8 cellular contexts compared by ENCODE assay signal in the genomic region with DNA sequence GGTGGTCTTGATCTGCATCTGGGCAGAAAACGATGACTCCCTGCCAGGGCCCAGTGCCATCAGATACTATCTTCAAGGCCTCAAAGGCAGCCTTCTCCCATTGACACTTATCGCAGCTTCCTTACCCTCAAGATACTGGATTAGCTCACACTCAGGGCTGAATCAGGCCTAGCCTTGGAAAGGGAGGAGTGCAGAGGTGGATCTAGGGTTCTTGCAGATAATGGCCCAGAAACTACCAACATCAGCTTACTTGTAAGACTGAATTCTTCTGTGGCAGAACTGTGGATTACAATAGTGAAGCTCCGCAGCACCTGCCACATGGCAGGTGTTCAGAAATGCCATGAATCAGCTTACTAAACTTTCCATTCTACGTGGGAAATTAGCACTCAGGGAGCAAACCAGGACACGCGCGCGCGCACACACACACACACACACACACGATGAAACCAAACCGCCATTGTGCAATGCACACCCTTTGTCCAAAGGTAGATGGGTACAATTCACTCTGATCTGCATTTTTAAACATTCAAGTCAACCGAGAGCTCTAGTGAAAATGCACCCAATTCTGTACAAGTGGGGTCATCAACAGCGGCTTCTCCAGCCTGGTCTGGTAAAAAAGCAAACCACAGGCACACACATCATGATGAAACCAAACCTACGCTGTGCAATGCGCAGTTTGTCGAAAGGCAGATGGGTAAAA. TPM values are rescaled to one million over a fixed set of nuclear protein-coding genes. Genes with fewer than 3 reads are reported as not detected.
DNase-seq lines count a peak whose midpoint lies in the region; ATAC-seq and TF ChIP-seq lines count a peak whose summit lies in the region.

No MANE protein-coding gene starts in this region.

- intact Hi-C loops in breast epithelium (cut with DNase I; ENCODE audit: low total_unique reads) = no loop called here

- peak in 1 of 2 donors; percentile 20 for TF ChIP-seq RAD21 in liver (IDR thresholded peaks at IDR 0.05)

- H3K36me3 ChIP-seq in breast epithelium = no peaks in the 10 kb centered on the region
- H3K36me3 ChIP-seq in liver (ENCODE audit: control insufficient read depth in 4 of 4, insufficient read depth in 3 of 4, low read depth in 1 of 4, low read length in 3 of 4) = peaks cover 0 to 15% (median 7%) of the 10 kb centered on the region in 4 donors

- TF ChIP-seq CTCF in breast epithelium (IDR thresholded peaks at IDR 0.05) (no peak), liver (IDR thresholded peaks at IDR 0.05; ENCODE audit: low read depth, low read length, missing input control) (no peak), type B pancreatic cell (conservative IDR thresholded peaks at IDR 0.05) (no peak)

- DNase-seq in DMS 273 (lab: John Stamatoyannopoulos, UW; ENCODE audit: unreplicated experiment) (peak; percentile 39), DMS 273 treated with DMSO at 0.1 percent for 48 hours (lab: John Stamatoyannopoulos, UW) (no peak), NCI-H2227 (lab: John Stamatoyannopoulos, UW; ENCODE audit: unreplicated experiment) (peak; percentile 68), breast epithelium (ENCODE audit: low spot score in 2 of 2) (no peak), type B pancreatic cell (ENCODE audit: extremely low spot score, unreplicated experiment) (no peak)
- DNase-seq in activated effector memory CD4-positive, alpha-beta T cell treated with anti-CD3 and anti-CD28 coated beads, Interleukin-2, amount 50 U/mL, for 16 hours = no peak

- H3K4me1 Mint-ChIP-seq in type B pancreatic cell (ENCODE audit: unreplicated experiment) = peaks cover 33% of the 10 kb centered on the region

- peak overlapping the region; percentile 90 for H3K27ac Mint-ChIP-seq in type B pancreatic cell

- H3K4me3 Mint-ChIP-seq in type B pancreatic cell = peak overlapping the region; percentile 99

- H3K4me1 ChIP-seq in breast epithelium (no peaks in the 10 kb centered on the region), liver (ENCODE audit: control insufficient read depth in 4 of 4, insufficient read depth in 4 of 4, low read length in 3 of 4) (peaks cover 0 to 20% (median 7%) of the 10 kb centered on the region in 4 donors)

- TF ChIP-seq POLR2A in breast epithelium (IDR thresholded peaks at IDR 0.05) = no peak

- no peak for ATAC-seq in HG03378 (IDR thresholded peaks at IDR 0.05; ENCODE audit: unreplicated experiment)

- H3K27me3 Mint-ChIP-seq in type B pancreatic cell = no peaks in the 10 kb centered on the region

- 32% methylated on average over 16 of the region's 16 CpGs for WGBS in liver

- H3K4me3 ChIP-seq in breast epithelium = peak overlapping the region; percentile 80 to 94 (median 90)
- H3K4me3 ChIP-seq in liver (ENCODE audit: low read depth in 1 of 3, low read length in 3 of 3) = peak overlapping the region; percentile 51 to 77 (median 72)

- H3K36me3 Mint-ChIP-seq in type B pancreatic cell = peaks cover 6% of the 10 kb centered on the region

- no peak overlapping the region for H3K9ac ChIP-seq in liver (ENCODE audit: low read depth in 1 of 2, low read length in 2 of 2)

- H3K9me3 ChIP-seq in breast epithelium (no peaks in the 10 kb centered on the region), liver (ENCODE audit: control insufficient read depth in 4 of 4, low read length in 3 of 4) (no peaks in the 10 kb centered on the region)

- H3K27me3 ChIP-seq in breast epithelium = no peaks in the 10 kb centered on the region
- no peaks in the 10 kb centered on the region for H3K27me3 ChIP-seq in liver (ENCODE audit: control insufficient read depth in 4 of 4, insufficient read depth in 4 of 4, low read length in 3 of 4)

- H3K27ac ChIP-seq in breast epithelium (peak overlapping the region in 1 of 2 donors; percentile 89), liver (ENCODE audit: low read depth in 1 of 2, low read length in 2 of 2) (peak overlapping the region; percentile 82 to 85)

- H3K9me3 Mint-ChIP-seq in type B pancreatic cell = no peaks in the 10 kb centered on the region

TF ChIP-seq in liver, 16 proteins besides CTCF, POLR2A, EP300 and RAD21:
- peak; percentile 72 to 75 for TF ChIP-seq HNF4A (conservative IDR thresholded peaks at IDR 0.05)
- no peak for TF ChIP-seq HNF4G (IDR thresholded peaks at IDR 0.05)
- no peak for TF ChIP-seq FOXA1 (IDR thresholded peaks at IDR 0.05)
- TF ChIP-seq, protein P1, sequence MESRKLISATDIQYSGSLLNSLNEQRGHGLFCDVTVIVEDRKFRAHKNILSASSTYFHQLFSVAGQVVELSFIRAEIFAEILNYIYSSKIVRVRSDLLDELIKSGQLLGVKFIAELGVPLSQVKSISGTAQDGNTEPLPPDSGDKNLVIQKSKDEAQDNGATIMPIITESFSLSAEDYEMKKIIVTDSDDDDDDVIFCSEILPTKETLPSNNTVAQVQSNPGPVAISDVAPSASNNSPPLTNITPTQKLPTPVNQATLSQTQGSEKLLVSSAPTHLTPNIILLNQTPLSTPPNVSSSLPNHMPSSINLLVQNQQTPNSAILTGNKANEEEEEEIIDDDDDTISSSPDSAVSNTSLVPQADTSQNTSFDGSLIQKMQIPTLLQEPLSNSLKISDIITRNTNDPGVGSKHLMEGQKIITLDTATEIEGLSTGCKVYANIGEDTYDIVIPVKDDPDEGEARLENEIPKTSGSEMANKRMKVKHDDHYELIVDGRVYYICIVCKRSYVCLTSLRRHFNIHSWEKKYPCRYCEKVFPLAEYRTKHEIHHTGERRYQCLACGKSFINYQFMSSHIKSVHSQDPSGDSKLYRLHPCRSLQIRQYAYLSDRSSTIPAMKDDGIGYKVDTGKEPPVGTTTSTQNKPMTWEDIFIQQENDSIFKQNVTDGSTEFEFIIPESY (IDR thresholded peaks at IDR 0.05) = no peak
- TF ChIP-seq, protein P2, sequence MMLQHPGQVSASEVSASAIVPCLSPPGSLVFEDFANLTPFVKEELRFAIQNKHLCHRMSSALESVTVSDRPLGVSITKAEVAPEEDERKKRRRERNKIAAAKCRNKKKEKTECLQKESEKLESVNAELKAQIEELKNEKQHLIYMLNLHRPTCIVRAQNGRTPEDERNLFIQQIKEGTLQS (IDR thresholded peaks at IDR 0.05) = no peak
- TF ChIP-seq TAF1 (conservative IDR thresholded peaks at IDR 0.05) = peak; percentile 40
- TF ChIP-seq, protein P3, sequence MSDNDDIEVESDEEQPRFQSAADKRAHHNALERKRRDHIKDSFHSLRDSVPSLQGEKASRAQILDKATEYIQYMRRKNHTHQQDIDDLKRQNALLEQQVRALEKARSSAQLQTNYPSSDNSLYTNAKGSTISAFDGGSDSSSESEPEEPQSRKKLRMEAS (IDR thresholded peaks at IDR 0.05) = peak; percentile 67
- TF ChIP-seq FOXA2 (IDR thresholded peaks at IDR 0.05) = no peak
- no peak for TF ChIP-seq GABPA (IDR thresholded peaks at IDR 0.05 in 1 of 2, conservative IDR thresholded peaks at IDR 0.05 in 1 of 2)
- TF ChIP-seq RXRA (IDR thresholded peaks at IDR 0.05) = peak; percentile 93 to 96
- TF ChIP-seq SP1 (IDR thresholded peaks at IDR 0.05) = peak; percentile 78
- peak in 1 of 2 donors; percentile 52 for TF ChIP-seq JUND (IDR thresholded peaks at IDR 0.05)
- TF ChIP-seq YY1 (IDR thresholded peaks at IDR 0.05) = peak; percentile 82
- TF ChIP-seq, protein P4, sequence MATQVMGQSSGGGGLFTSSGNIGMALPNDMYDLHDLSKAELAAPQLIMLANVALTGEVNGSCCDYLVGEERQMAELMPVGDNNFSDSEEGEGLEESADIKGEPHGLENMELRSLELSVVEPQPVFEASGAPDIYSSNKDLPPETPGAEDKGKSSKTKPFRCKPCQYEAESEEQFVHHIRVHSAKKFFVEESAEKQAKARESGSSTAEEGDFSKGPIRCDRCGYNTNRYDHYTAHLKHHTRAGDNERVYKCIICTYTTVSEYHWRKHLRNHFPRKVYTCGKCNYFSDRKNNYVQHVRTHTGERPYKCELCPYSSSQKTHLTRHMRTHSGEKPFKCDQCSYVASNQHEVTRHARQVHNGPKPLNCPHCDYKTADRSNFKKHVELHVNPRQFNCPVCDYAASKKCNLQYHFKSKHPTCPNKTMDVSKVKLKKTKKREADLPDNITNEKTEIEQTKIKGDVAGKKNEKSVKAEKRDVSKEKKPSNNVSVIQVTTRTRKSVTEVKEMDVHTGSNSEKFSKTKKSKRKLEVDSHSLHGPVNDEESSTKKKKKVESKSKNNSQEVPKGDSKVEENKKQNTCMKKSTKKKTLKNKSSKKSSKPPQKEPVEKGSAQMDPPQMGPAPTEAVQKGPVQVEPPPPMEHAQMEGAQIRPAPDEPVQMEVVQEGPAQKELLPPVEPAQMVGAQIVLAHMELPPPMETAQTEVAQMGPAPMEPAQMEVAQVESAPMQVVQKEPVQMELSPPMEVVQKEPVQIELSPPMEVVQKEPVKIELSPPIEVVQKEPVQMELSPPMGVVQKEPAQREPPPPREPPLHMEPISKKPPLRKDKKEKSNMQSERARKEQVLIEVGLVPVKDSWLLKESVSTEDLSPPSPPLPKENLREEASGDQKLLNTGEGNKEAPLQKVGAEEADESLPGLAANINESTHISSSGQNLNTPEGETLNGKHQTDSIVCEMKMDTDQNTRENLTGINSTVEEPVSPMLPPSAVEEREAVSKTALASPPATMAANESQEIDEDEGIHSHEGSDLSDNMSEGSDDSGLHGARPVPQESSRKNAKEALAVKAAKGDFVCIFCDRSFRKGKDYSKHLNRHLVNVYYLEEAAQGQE (IDR thresholded peaks at IDR 0.05) = peak; percentile 72
- no peak for TF ChIP-seq NR2F2 (IDR thresholded peaks at IDR 0.05)
- TF ChIP-seq EGR1 (IDR thresholded peaks at IDR 0.05; ENCODE audit: low read depth in 2 of 2) = peak; percentile 46 to 69

RNA-seq across cellular contexts. Expression of a gene that starts 26.2 kb away (rescaled TPM):
- total RNA-seq in breast epithelium = 1 to 10 TPM; 2.2 to 5.3 (median 3.3) TPM
- 10 to 100 TPM in 1 of 2 donors, 1 to 10 TPM in 1; 4.4 to 12.5 TPM for total RNA-seq in liver
- 1 to 10 TPM; 2.8 to 5.8 TPM for polyA plus RNA-seq in liver
- total RNA-seq in type B pancreatic cell (ENCODE audit: low replicate concordance) = 4.2 and 5.8 TPM in 2 replicates

Comparison
In these comparisons a context has a peak if more than half of its experiments do, and no peak if none do; other contexts are left out.
1. DNase-seq: peak in DMS 273 (single experiment) and NCI-H2227 (single experiment); none in DMS 273 treated with DMSO at 0.1 percent for 48 hours (single experiment), breast epithelium (0 of 2), type B pancreatic cell (single experiment) and activated effector memory CD4-positive, alpha-beta T cell treated with anti-CD3 and anti-CD28 coated beads, Interleukin-2, amount 50 U/mL, for 16 hours (single experiment).